9 cellular contexts compared by ENCODE assay signal in the genomic region with DNA sequence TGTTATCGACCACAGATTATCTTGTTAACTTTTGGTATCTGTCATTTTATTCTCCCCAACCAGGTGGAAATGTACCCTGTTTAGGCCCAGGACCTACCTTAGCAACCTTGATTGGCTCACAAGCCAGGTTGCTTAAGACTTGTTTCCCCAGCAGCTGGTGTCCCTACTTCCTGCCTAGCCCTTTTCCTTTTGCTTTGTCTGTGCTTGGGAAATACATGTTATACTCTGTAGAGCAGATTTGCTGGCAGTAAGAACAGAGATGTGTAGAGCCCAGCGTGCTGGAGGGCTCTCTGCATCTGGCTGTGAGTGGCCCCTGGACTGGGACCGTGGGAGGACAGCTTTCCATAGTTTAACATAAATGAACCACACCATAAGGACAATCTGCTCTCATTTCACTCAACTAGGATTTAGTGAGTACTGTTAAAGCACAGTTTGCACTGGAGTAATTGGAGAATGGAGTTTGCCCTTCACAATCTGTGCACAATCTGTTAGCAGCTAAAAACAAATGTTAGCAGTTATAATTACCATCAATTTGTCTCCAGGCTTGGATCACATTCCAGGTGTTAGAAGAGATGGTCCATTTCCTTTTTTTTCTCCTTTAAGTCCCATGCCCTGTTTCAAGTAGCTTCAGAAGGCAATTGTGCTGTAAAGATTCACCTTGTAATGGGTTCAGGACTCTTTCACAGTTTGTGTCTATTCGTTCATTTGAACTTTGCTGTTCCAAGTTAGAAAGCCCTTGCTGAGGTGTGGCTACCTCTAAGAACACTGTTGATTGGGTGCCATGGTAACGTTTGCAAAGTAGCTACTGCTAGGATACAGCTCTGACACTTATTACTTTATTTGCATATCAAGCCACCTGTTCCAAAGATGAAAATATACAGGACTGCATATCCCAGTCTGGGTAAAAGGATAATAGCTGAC. TPM values are rescaled to one million over a fixed set of nuclear protein-coding genes. Genes with fewer than 3 reads are reported as not detected.
DNase-seq lines count a peak whose midpoint lies in the region; ATAC-seq and TF ChIP-seq lines count a peak whose summit lies in the region.
"Had no signal": no experiment of that assay in that cellular context is flagged by ENCODE, and none has a peak within 500 bp of the region (broad histone marks: within the 10 kb centered on the region; RNA-seq: fewer than 3 reads in every experiment).

A gene with protein sequence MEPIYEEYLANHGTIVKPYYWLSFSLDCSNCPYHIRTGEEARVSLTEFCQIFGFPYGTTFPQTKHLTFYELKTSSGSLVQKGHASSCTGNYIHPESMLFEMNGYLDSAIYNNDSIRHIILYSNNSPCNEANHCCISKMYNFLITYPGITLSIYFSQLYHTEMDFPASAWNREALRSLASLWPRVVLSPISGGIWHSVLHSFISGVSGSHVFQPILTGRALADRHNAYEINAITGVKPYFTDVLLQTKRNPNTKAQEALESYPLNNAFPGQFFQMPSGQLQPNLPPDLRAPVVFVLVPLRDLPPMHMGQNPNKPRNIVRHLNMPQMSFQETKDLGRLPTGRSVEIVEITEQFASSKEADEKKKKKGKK (minus strand): TSS at position 770 of the 921 bp plus-strand sequence. CDS start 4,535 bp downstream, outside the sequence.

- H3K27me3 ChIP-seq in hepatocyte (no peaks in the 10 kb centered on the region), thyroid gland (no peaks in the 10 kb centered on the region), sigmoid colon (no peaks in the 10 kb centered on the region)

- H2AFZ ChIP-seq in hepatocyte, result peak within 1 kb of the TSS; percentile 6

- intact Hi-C loops in thyroid gland (cut with DNase I), result loop anchor here (10.0 kb wide), 1 partner anchor 572 kb away; no protein-coding TSS in a partner anchor
- intact Hi-C loops in sigmoid colon (cut with DNase I), result loop anchor here (10.0 kb wide), 1 partner anchor 1042 kb away; no protein-coding TSS in a partner anchor

- no peak for TF ChIP-seq EP300 in sigmoid colon (IDR thresholded peaks at IDR 0.05)

- H3K36me3 ChIP-seq in hepatocyte (replicated peaks; ENCODE audit: insufficient read depth, low read depth) (no peaks in the 10 kb centered on the region), thyroid gland (no peaks in the 10 kb centered on the region), sigmoid colon (no peaks in the 10 kb centered on the region)

- H3K27me3 Mint-ChIP-seq in T-cell, result no peaks in the 10 kb centered on the region

- CTCF ChIA-PET in T-cell (lab: Charles Lee), result interaction anchor here (1.5 to 4.9 kb wide), 4 partner anchors 19 to 263 kb away, joined by 5 to 144 read pairs (median 60); no protein-coding TSS in a partner anchor

- ATAC-seq in HG03342 (IDR thresholded peaks at IDR 0.05; ENCODE audit: unreplicated experiment), result peak; percentile 49
- peak in 3 of 4 experiments; percentile 46 to 61 (median 49) for ATAC-seq in T-cell (replicated peaks in 1 of 4)
- no peak for ATAC-seq in HG02973 (IDR thresholded peaks at IDR 0.05; ENCODE audit: unreplicated experiment)

- no peaks in the 10 kb centered on the region for H3K9me3 Mint-ChIP-seq in T-cell

- no peak for TF ChIP-seq CTCF in hepatocyte (IDR thresholded peaks at IDR 0.05; ENCODE audit: poor library complexity)
- TF ChIP-seq CTCF in thyroid gland (IDR thresholded peaks at IDR 0.05), result no peak
- TF ChIP-seq CTCF in sigmoid colon (IDR thresholded peaks at IDR 0.05), result no peak

- peak; percentile 98 for DNase-seq in DMS 273 (lab: John Stamatoyannopoulos, UW; ENCODE audit: unreplicated experiment)
- peak in 1 of 34 experiments; percentile 17 for DNase-seq in T-cell
- DNase-seq in hepatocyte (ENCODE audit: low spot score), result peak; percentile 73
- no peak for DNase-seq in thyroid gland
- no peak for DNase-seq in NCI-H1092 (lab: John Stamatoyannopoulos, UW)
- no peak for DNase-seq in sigmoid colon

- H3K36me3 Mint-ChIP-seq in T-cell, result no peaks in the 10 kb centered on the region

- H3K27ac Mint-ChIP-seq in T-cell, result peak within 1 kb of the TSS; percentile 88 to 89

- POLR2A ChIA-PET in T-cell (lab: Charles Lee), result interaction anchor here in 1 of 2 donors (1.1 kb wide), 1 partner anchor 13 kb away, joined by 6 read pairs; no protein-coding TSS in a partner anchor

- H3K4me2 ChIP-seq in hepatocyte, result peak within 1 kb of the TSS; percentile 47

- H3K4me3 ChIP-seq in hepatocyte (no peak within 1 kb of the TSS), thyroid gland (replicated peaks in 1 of 3) (no peak within 1 kb of the TSS), sigmoid colon (no peak within 1 kb of the TSS)

- H3K4me1 ChIP-seq in hepatocyte (ENCODE audit: insufficient read depth) (peaks cover 18% of the 10 kb centered on the region), thyroid gland (no peaks in the 10 kb centered on the region), sigmoid colon (peaks cover 0 to 26% (median 12%) of the 10 kb centered on the region in 4 donors)

- peaks cover 2% of the 10 kb centered on the region for H3K79me2 ChIP-seq in hepatocyte

- H3K9me2 ChIP-seq in hepatocyte (replicated peaks; ENCODE audit: insufficient read depth), result no peaks in the 10 kb centered on the region

- H3K27ac ChIP-seq in hepatocyte (peak within 1 kb of the TSS; percentile 71), thyroid gland (no peak within 1 kb of the TSS), sigmoid colon (peak within 1 kb of the TSS in 1 of 4 donors; percentile 1)

- H3K4me1 Mint-ChIP-seq in T-cell, result peaks cover 35 to 38% (median 36%) of the 10 kb centered on the region in 3 donors

- peak within 1 kb of the TSS in 1 of 3 donors; percentile 43 for H3K4me3 Mint-ChIP-seq in T-cell

- no peaks in the 10 kb centered on the region for H4K20me1 ChIP-seq in hepatocyte (ENCODE audit: insufficient read depth, poor library complexity, severe bottlenecking)

- WGBS in hepatocyte (ENCODE audit: low lambda C conversion rate, missing lambda C conversion rate), result 71% methylated on average over 5 of the region's 5 CpGs
- 65 to 69% methylated on average over 5 of the region's 5 CpGs for WGBS in thyroid gland, 2 donors
- 13 to 59% methylated on average over 5 of the region's 5 CpGs for WGBS in sigmoid colon, 2 donors

- TF ChIP-seq POLR2A in thyroid gland (IDR thresholded peaks at IDR 0.05), result no peak
- TF ChIP-seq POLR2A in sigmoid colon (IDR thresholded peaks at IDR 0.05), result no peak

- H3K9me3 ChIP-seq in hepatocyte (ENCODE audit: low read depth), result no peaks in the 10 kb centered on the region
- H3K9me3 ChIP-seq in thyroid gland, result no peaks in the 10 kb centered on the region
- H3K9me3 ChIP-seq in sigmoid colon, result no peaks in the 10 kb centered on the region

RNA-seq across cellular contexts. Expression of the gene that starts here (rescaled TPM):
- not detected for total RNA-seq in T-cell
- 0.37 TPM in 1 of 2 replicates, not detected in the other for total RNA-seq in hepatocyte
- polyA plus RNA-seq in hepatocyte, result not detected in 2 replicates
- total RNA-seq in thyroid gland, result not detected
- not detected for total RNA-seq in sigmoid colon
- polyA plus RNA-seq in sigmoid colon, result under 1 TPM in 1 of 3 donors, not detected in 2; 0.10 TPM
- total RNA-seq: LHCN-M2 had no signal

Comparison
In these comparisons a context has a peak if more than half of its experiments do, and no peak if none do; other contexts are left out.
1. Peak in ATAC-seq in T-cell; RNA of the gene not detected or under 1 TPM.
2. Peak in DNase-seq, H3K27ac ChIP-seq and H3K4me2 ChIP-seq in hepatocyte; RNA of the gene not detected or under 1 TPM.